1 cellular context compared by ENCODE assay signal in genomic region chrX:86013792-86014191, GRCh38.
TF ChIP-seq lines count a peak whose summit lies in the region.

No MANE protein-coding gene starts in this region.

TF ChIP-seq in HepG2, 621 proteins besides CTCF, POLR2A, EP300 and RAD21 (continued from another document):
- TF ChIP-seq HNF1A (IDR thresholded peaks at IDR 0.05; ENCODE audit: low read depth) (peak; percentile 57), HNF1A (CRISPR knock-in tag; IDR thresholded peaks at IDR 0.05; ENCODE audit: borderline replicate concordance) (peak; percentile 26; the same call in 1 of the 2 replicates), USF2 (IDR thresholded peaks at IDR 0.05; ENCODE audit: low read depth, low read length) (no peak), USF2 (CRISPR knock-in tag; IDR thresholded peaks at IDR 0.05; ENCODE audit: borderline replicate concordance) (no peak), FOXO1 (CRISPR knock-in tag; IDR thresholded peaks at IDR 0.05) (no peak), ZNF326 (CRISPR knock-in tag; IDR thresholded peaks at IDR 0.05; ENCODE audit: borderline replicate concordance) (no peak), ZMYM4 (CRISPR knock-in tag; IDR thresholded peaks at IDR 0.05) (peak; percentile 61), POGZ (CRISPR knock-in tag; IDR thresholded peaks at IDR 0.05) (peak; percentile 60; the same call in 1 of the 2 replicates), FOXA3 (CRISPR knock-in tag; IDR thresholded peaks at IDR 0.05) (peak; percentile 53)
- TF ChIP-seq, protein P1, sequence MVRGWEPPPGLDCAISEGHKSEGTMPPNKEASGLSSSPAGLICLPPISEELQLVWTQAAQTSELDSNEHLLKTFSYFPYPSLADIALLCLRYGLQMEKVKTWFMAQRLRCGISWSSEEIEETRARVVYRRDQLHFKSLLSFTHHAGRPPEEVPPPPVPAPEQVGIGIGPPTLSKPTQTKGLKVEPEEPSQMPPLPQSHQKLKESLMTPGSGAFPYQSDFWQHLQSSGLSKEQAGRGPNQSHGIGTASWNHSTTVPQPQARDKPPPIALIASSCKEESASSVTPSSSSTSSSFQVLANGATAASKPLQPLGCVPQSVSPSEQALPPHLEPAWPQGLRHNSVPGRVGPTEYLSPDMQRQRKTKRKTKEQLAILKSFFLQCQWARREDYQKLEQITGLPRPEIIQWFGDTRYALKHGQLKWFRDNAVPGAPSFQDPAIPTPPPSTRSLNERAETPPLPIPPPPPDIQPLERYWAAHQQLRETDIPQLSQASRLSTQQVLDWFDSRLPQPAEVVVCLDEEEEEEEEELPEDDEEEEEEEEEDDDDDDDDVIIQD (CRISPR knock-in tag; IDR thresholded peaks at IDR 0.05; ENCODE audit: low read depth) = peak; percentile 81; the same call in 1 of the 2 replicates
